ENCODE assay signal across 31 cellular contexts in genomic region chr2:5925620-5926019, GRCh38.
"Had no signal": no experiment of that assay in that cellular context is flagged by ENCODE, and none has a peak within 500 bp of the region (broad histone marks: within the 10 kb centered on the region; RNA-seq: fewer than 3 reads in every experiment).

No MANE protein-coding gene starts in this region.

- H3K4me3 Mint-ChIP-seq: activated CD4-positive, alpha-beta T cell treated with anti-CD3 and anti-CD28 coated beads for 36 hours; activated CD4-positive, alpha-beta T cell treated with anti-CD3 and anti-CD28 coated beads, Interleukin-2, amount 10 ng/mL, durations not matched to agents 7 days and 5 days; activated CD8-positive, alpha-beta T cell treated with anti-CD3 and anti-CD28 coated beads, Interleukin-2, amount 10 ng/mL, durations not matched to agents 7 days and 5 days; activated naive CD4-positive, alpha-beta T cell treated with anti-CD3 and anti-CD28 coated beads for 36 hours; activated T-cell treated with anti-CD3 and anti-CD28 coated beads, Interleukin-2, amount 50 U/mL, for 24 hours; WTC11 had no signal

- H3K4me1 ChIP-seq: adrenal gland, body of pancreas had no signal

- H3K4me2 ChIP-seq: PC-9 had no signal

- H3K27ac ChIP-seq: adrenal gland, body of pancreas, PC-9, RWPE1 had no signal

- DNase-seq: activated CD4-positive, alpha-beta T cell treated with anti-CD3 and anti-CD28 coated beads for 36 hours; activated CD4-positive, alpha-beta T cell treated with anti-CD3 and anti-CD28 coated beads, Interleukin-2, amount 10 ng/mL, durations not matched to agents 7 days and 5 days; activated CD4-positive, alpha-beta T cell treated with anti-CD3 and anti-CD28 coated beads, Interleukin-2, amount 50 U/mL, for 48 hours; activated CD8-positive, alpha-beta T cell treated with anti-CD3 and anti-CD28 coated beads, Interleukin-2, amount 10 ng/mL, durations not matched to agents 7 days and 5 days; activated gamma-delta T cell treated with Interleukin-2 at 50 U/mL for 16 hours; activated naive CD4-positive, alpha-beta T cell treated with anti-CD3 and anti-CD28 coated beads for 36 hours; activated T-cell treated with anti-CD3 and anti-CD28 coated beads, Interleukin-2, amount 50 U/mL, for 24 hours; adrenal gland; body of pancreas; central memory CD4-positive, alpha-beta T cell; KG1; MM.1S; MV-4-11; NCI-H1092; NCI-H1436 treated with DMSO at 0.1 percent for 48 hours; NCI-H187; NCI-H2029 treated with DMSO at 0.1 percent for 48 hours; NCI-H2107; NCI-H2171; NCI-H510A; NCI-H526; NCI-H748 treated with DMSO at 0.1 percent for 48 hours; PC-9; SIG-M5; T-helper 1 cell; T-helper 2 cell; T-helper 9 cell had no signal

- H3K4me3 ChIP-seq: adrenal gland, body of pancreas, PC-9 had no signal

- H3K27me3 Mint-ChIP-seq: activated CD4-positive, alpha-beta T cell treated with anti-CD3 and anti-CD28 coated beads for 36 hours; activated CD4-positive, alpha-beta T cell treated with anti-CD3 and anti-CD28 coated beads, Interleukin-2, amount 10 ng/mL, durations not matched to agents 7 days and 5 days; activated T-cell treated with anti-CD3 and anti-CD28 coated beads, Interleukin-2, amount 50 U/mL, for 24 hours had no signal

- H3K27ac Mint-ChIP-seq: activated CD4-positive, alpha-beta T cell treated with anti-CD3 and anti-CD28 coated beads for 36 hours; activated CD4-positive, alpha-beta T cell treated with anti-CD3 and anti-CD28 coated beads, Interleukin-2, amount 10 ng/mL, durations not matched to agents 7 days and 5 days; activated CD8-positive, alpha-beta T cell treated with anti-CD3 and anti-CD28 coated beads, Interleukin-2, amount 10 ng/mL, durations not matched to agents 7 days and 5 days; activated naive CD4-positive, alpha-beta T cell treated with anti-CD3 and anti-CD28 coated beads for 36 hours; activated naive CD4-positive, alpha-beta T cell treated with anti-CD3 and anti-CD28 coated beads, Interleukin-2, amount 50 U/mL, for 72 hours; activated T-cell treated with anti-CD3 and anti-CD28 coated beads, Interleukin-2, amount 50 U/mL, for 24 hours; activated T-helper 2 cell treated with anti-CD3 and anti-CD28 coated beads, Interferon-gamma antibody, Interleukin-2, Interleukin-4, amounts not matched to agents 10 μg/mL and 5 μg/mL and 100 μg/mL, durations not matched to agents 14 hours and 24 hours and 36 hours; WTC11 had no signal

- H3K4me1 Mint-ChIP-seq: activated CD4-positive, alpha-beta T cell treated with anti-CD3 and anti-CD28 coated beads for 36 hours; activated CD4-positive, alpha-beta T cell treated with anti-CD3 and anti-CD28 coated beads, Interleukin-2, amount 10 ng/mL, durations not matched to agents 7 days and 5 days; WTC11 had no signal

- H3K36me3 ChIP-seq: adrenal gland had no signal

- H3K36me3 Mint-ChIP-seq: activated naive CD4-positive, alpha-beta T cell treated with anti-CD3 and anti-CD28 coated beads, Interleukin-2, amount 50 U/mL, for 72 hours had no signal

- H3K27me3 ChIP-seq: adrenal gland, body of pancreas had no signal

- H3K9me3 ChIP-seq: adrenal gland, body of pancreas had no signal

- H2AFZ ChIP-seq: PC-9 had no signal
